8 cellular contexts compared by ENCODE assay signal in genomic region chr16:66948034-66948821, GRCh38. TPM values are rescaled to one million over a fixed set of nuclear protein-coding genes. Genes with fewer than 3 reads are reported as not detected.
DNase-seq lines count a peak whose midpoint lies in the region; ATAC-seq and TF ChIP-seq lines count a peak whose summit lies in the region.

No MANE protein-coding gene starts in this region.

- in situ Hi-C loops in G401 (cut with HindIII; ENCODE audit: low sequenced_read_pairs): no loop called here

- TF ChIP-seq CTCF in fibroblast of pulmonary artery (IDR thresholded peaks at IDR 0.05; ENCODE audit: low read length, missing control alignments) (no peak), retinal pigment epithelial cell (conservative IDR thresholded peaks at IDR 0.05; ENCODE audit: low read depth, low read length) (no peak)

- H3K9me3 Mint-ChIP-seq in T-cell: peaks cover 0 to 4% (median 0%) of the 10 kb centered on the region in 3 donors

- H3K4me3 Mint-ChIP-seq in T-cell: peak overlapping the region; percentile 84 to 87 (median 87)

- H3K4me1 Mint-ChIP-seq in T-cell: peaks cover 17 to 25% (median 18%) of the 10 kb centered on the region in 3 donors

- H3K36me3 Mint-ChIP-seq in T-cell: peaks cover 8% of the 10 kb centered on the region

- POLR2A ChIA-PET in T-cell (lab: Charles Lee): no interaction called here

- ATAC-seq in T-cell (replicated peaks in 1 of 4) (peak; percentile 7 to 47 (median 26)), HG02642 (IDR thresholded peaks at IDR 0.05; ENCODE audit: poor library complexity, unreplicated experiment) (no peak)

- peaks cover 31 to 41% of the 10 kb centered on the region in 2 donors for H3K27me3 Mint-ChIP-seq in T-cell

- DNase-seq in G401 (ENCODE audit: low spot score): peak; percentile 18
- peak in 2 of 34 experiments; percentile 11 to 19 for DNase-seq in T-cell
- DNase-seq in fibroblast of pulmonary artery (ENCODE audit: low read depth): no peak
- DNase-seq in retinal pigment epithelial cell (ENCODE audit: low read depth): no peak
- DNase-seq in NCI-H2171 treated with DMSO at 0.1 percent for 48 hours (lab: John Stamatoyannopoulos, UW): no peak
- no peak for DNase-seq in activated CD4-positive, CD25-positive, alpha-beta regulatory T cell treated with anti-CD3 and anti-CD28 coated beads, Interleukin-2, amount 50 U/mL, for 72 hours
- DNase-seq in NCI-H446 (lab: John Stamatoyannopoulos, UW): no peak

- CTCF ChIA-PET in T-cell (lab: Charles Lee): interaction anchor here in 1 of 2 donors (1.0 kb wide), 1 partner anchor 237 kb away, joined by 3 read pairs; no protein-coding TSS in a partner anchor

- H3K4me3 ChIP-seq in fibroblast of pulmonary artery (replicated peaks; ENCODE audit: low read depth, low read length) (peak overlapping the region; percentile 53), retinal pigment epithelial cell (ENCODE audit: low read length) (peak overlapping the region; percentile 46)

- no peak overlapping the region for H3K27ac Mint-ChIP-seq in T-cell

RNA-seq across cellular contexts. Expression of gene CES3, which starts 12.8 kb away (rescaled TPM):
- total RNA-seq in G401 (2014; rRNA removed; shearing (Covaris generic)): 3.8 and 4.9 TPM in 2 replicates
- total RNA-seq in T-cell: under 1 TPM; 0.10 to 0.88 (median 0.58) TPM

RNA-seq across cellular contexts. Expression of gene CES2, which starts 12.9 kb away (rescaled TPM):
- 41.2 and 45.0 TPM in 2 replicates for total RNA-seq in G401 (2014; rRNA removed; shearing (Covaris generic))
- total RNA-seq in T-cell: 10 to 100 TPM; 35.3 to 56.5 (median 50.2) TPM

RNA-seq across cellular contexts. Expression of gene CIAO2B, which starts 14.0 kb away (rescaled TPM):
- 140 and 172 TPM in 2 replicates for total RNA-seq in G401 (2014; rRNA removed; shearing (Covaris generic))
- total RNA-seq in T-cell: 10 to 100 TPM; 55.3 to 66.8 (median 62.4) TPM

RNA-seq across cellular contexts. Expression of gene RRAD, which starts 22.9 kb away (rescaled TPM):
- 0.25 TPM in 1 of 2 replicates, not detected in the other for total RNA-seq in G401 (2014; rRNA removed; shearing (Covaris generic))
- total RNA-seq in T-cell: 1 to 10 TPM in 1 of 5 donors, under 1 TPM in 3, not detected in 1; 0.28 to 1.1 (median 0.53) TPM

RNA-seq across cellular contexts. Expression of gene CDH16, which starts 29.5 kb away (rescaled TPM):
- total RNA-seq in G401 (2014; rRNA removed; shearing (Covaris generic)): 0.25 TPM in 1 of 2 replicates, not detected in the other
- not detected for total RNA-seq in T-cell
